In the genomic region with DNA sequence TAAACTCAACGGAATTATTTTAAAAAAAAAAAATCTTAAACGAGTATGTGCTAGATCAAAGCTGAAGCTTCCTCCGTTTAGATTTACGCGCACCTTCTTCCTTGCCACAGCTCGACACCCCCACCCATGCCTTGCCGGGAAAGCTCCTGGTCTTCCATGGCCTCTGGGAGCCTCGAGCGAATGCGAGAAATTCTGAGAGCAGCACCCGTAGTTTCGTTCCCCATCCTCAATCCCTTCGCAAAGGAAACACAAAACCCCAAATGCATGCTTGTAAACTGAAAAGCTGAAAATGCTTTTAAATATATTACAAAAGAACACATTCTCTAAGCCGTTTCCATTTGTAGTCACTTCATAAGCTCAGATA, we compare ENCODE assay signal across 12 cellular contexts. TPM values are rescaled to one million over a fixed set of nuclear protein-coding genes. Genes with fewer than 3 reads are reported as not detected.
DNase-seq lines count a peak whose midpoint lies in the region; ATAC-seq, FAIRE-seq and TF ChIP-seq lines count a peak whose summit lies in the region.
"Had no signal": no experiment of that assay in that cellular context is flagged by ENCODE, and none has a peak within 500 bp of the region (broad histone marks: within the 10 kb centered on the region; RNA-seq: fewer than 3 reads in every experiment).

No MANE protein-coding gene starts in this region.

- DNase-seq in left ventricle myocardium inferior (no peak), left cardiac atrium (no peak), mesenchymal stem cell (peak; percentile 32), tibial artery (no peak), HepG2 (ENCODE audit: low spot score) (no peak)
- DNase-seq in activated T-cell treated with anti-CD3 and anti-CD28 coated beads, Interleukin-2, amount 50 U/mL, for 24 hours: no peak
- DNase-seq: activated CD4-positive, alpha-beta T cell treated with anti-CD3 and anti-CD28 coated beads, Interleukin-2, amount 50 U/mL, for 1 hour; activated naive CD4-positive, alpha-beta T cell treated with anti-CD3 and anti-CD28 coated beads for 36 hours; NCI-H1417 treated with DMSO at 0.1 percent for 48 hours had no signal

- no TSS peak for BruUV-seq in HepG2 (replicated peaks; lab: Mats Ljungman, UMichigan)

- no peak overlapping the region for H3K4me3 Mint-ChIP-seq in activated T-cell treated with anti-CD3 and anti-CD28 coated beads, Interleukin-2, amount 50 U/mL, for 24 hours
- H3K4me3 Mint-ChIP-seq: natural killer cell treated with Interleukin-12 subunit alpha and Interleukin-12 subunit beta and Interleukin-15 and Interleukin-18, amount 100 ng/mL, for 72 hours had no signal

- no peak overlapping the region for H3K18ac ChIP-seq in mesenchymal stem cell (ENCODE audit: low read depth in 1 of 2, low read length in 2 of 2)

- H4K20me1 ChIP-seq in HepG2 (ENCODE audit: insufficient read depth, low read length): no peaks in the 10 kb centered on the region

- H3K27ac ChIP-seq in left ventricle myocardium inferior (replicated peaks) (no peak overlapping the region), duodenal mucosa (ENCODE audit: low read depth, low read length) (no peak overlapping the region), mesenchymal stem cell (ENCODE audit: low read length, poor library complexity, severe bottlenecking) (peak overlapping the region; percentile 95), tibial artery (peak overlapping the region in 1 of 2 donors; percentile 52), HepG2 (ENCODE audit: extremely low read length, insufficient read depth, low read length) (no peak overlapping the region)

- H3K4me3 ChIP-seq in left ventricle myocardium inferior (peak overlapping the region; percentile 59), duodenal mucosa (ENCODE audit: low read depth in 1 of 2, low read length in 2 of 2) (peak overlapping the region; percentile 42 to 52), mesenchymal stem cell (ENCODE audit: insufficient read depth in 1 of 2, low read depth in 1 of 2, low read length in 2 of 2) (peak overlapping the region; percentile 29 to 42), tibial artery (peak overlapping the region; percentile 39 to 46), HepG2 (replicated peaks in 1 of 3; ENCODE audit: insufficient read depth in 1 of 3, low read depth in 2 of 3, low read length in 3 of 3) (no peak overlapping the region)

- peak overlapping the region; percentile 48 for H2BK15ac ChIP-seq in mesenchymal stem cell (ENCODE audit: low read depth, poor library complexity, severe bottlenecking)

- H3K27ac Mint-ChIP-seq in activated T-cell treated with anti-CD3 and anti-CD28 coated beads, Interleukin-2, amount 50 U/mL, for 24 hours: no peak overlapping the region
- H3K27ac Mint-ChIP-seq: activated naive CD4-positive, alpha-beta T cell treated with anti-CD3 and anti-CD28 coated beads for 36 hours; natural killer cell treated with Interleukin-12 subunit alpha and Interleukin-12 subunit beta and Interleukin-15 and Interleukin-18, amount 100 ng/mL, for 72 hours had no signal

- H3K9me3 ChIP-seq in left ventricle myocardium inferior (replicated peaks) (no peaks in the 10 kb centered on the region), duodenal mucosa (ENCODE audit: control insufficient read depth in 1 of 2, low read length in 2 of 2) (no peaks in the 10 kb centered on the region), mesenchymal stem cell (ENCODE audit: control insufficient read depth, low read length) (peaks cover 3% of the 10 kb centered on the region), tibial artery (no peaks in the 10 kb centered on the region), HepG2 (ENCODE audit: low read length) (no peaks in the 10 kb centered on the region)

- TF ChIP-seq EP300 in HepG2 (IDR thresholded peaks at IDR 0.05; ENCODE audit: low read depth in 2 of 2, low read length in 2 of 2) (no peak), HepG2 (CRISPR knock-in tag; IDR thresholded peaks at IDR 0.05; ENCODE audit: borderline replicate concordance) (no peak)

- no peak overlapping the region for H3K4ac ChIP-seq in mesenchymal stem cell (ENCODE audit: low read depth in 1 of 2, low read length in 2 of 2)

- no peak for TF ChIP-seq POLR2A in HepG2 (IDR thresholded peaks at IDR 0.05; ENCODE audit: insufficient read depth in 1 of 2, low read depth in 2 of 2, low read length in 2 of 2)

- peaks cover 2% of the 10 kb centered on the region for H3K79me1 ChIP-seq in mesenchymal stem cell (replicated peaks; ENCODE audit: low read length, poor library complexity, severe bottlenecking)

- peaks cover 3% of the 10 kb centered on the region for H3K4me1 Mint-ChIP-seq in activated T-cell treated with anti-CD3 and anti-CD28 coated beads, Interleukin-2, amount 50 U/mL, for 24 hours (ENCODE audit: low read depth)

- H3K27me3 ChIP-seq in left ventricle myocardium inferior (ENCODE audit: low read depth) (peaks cover 87% of the 10 kb centered on the region), duodenal mucosa (ENCODE audit: control insufficient read depth in 1 of 2, insufficient read depth in 2 of 2, low read length in 2 of 2) (peaks cover 46 to 56% of the 10 kb centered on the region in 2 donors), mesenchymal stem cell (ENCODE audit: control insufficient read depth in 1 of 2, insufficient read depth in 1 of 2, low read length in 2 of 2) (peaks cover 0 to 49% of the 10 kb centered on the region in 2 experiments), tibial artery (peaks cover 0 to 37% of the 10 kb centered on the region in 2 donors), HepG2 (ENCODE audit: control insufficient read depth in 1 of 2, insufficient read depth in 2 of 2, low read length in 2 of 2) (peaks cover 0 to 15% of the 10 kb centered on the region in 2 experiments; a peak in 4 of 5 replicates)

- peak overlapping the region; percentile 62 for H3K4me2 ChIP-seq in mesenchymal stem cell (ENCODE audit: low read length, poor library complexity, severe bottlenecking)
- no peak overlapping the region for H3K4me2 ChIP-seq in HepG2 (ENCODE audit: low read depth, low read length)

- peaks cover 4% of the 10 kb centered on the region for H3K9me3 Mint-ChIP-seq in activated T-cell treated with anti-CD3 and anti-CD28 coated beads, Interleukin-2, amount 50 U/mL, for 24 hours
- H3K9me3 Mint-ChIP-seq: activated naive CD4-positive, alpha-beta T cell treated with anti-CD3 and anti-CD28 coated beads for 36 hours had no signal

- no peak overlapping the region for H3K23ac ChIP-seq in mesenchymal stem cell (ENCODE audit: low read length in 2 of 2)

- in situ Hi-C loops in HepG2 (cut with HindIII; ENCODE audit: extremely low pct_ligation_motif_present, low pct_unique_long_range_greater_than_20kb): no loop called here

- H2AFZ ChIP-seq in mesenchymal stem cell (ENCODE audit: low read depth, low read length) (no peak overlapping the region), HepG2 (ENCODE audit: low read length) (no peak overlapping the region)

- CTCF ChIA-PET in HepG2 (lab: Yijun Ruan, JAX; ENCODE audit: low intra/inter-chr PET ratio, low total read pairs): no interaction called here

- TF ChIP-seq CTCF in left ventricle myocardium inferior (IDR thresholded peaks at IDR 0.05; ENCODE audit: borderline replicate concordance): no peak
- no peak for TF ChIP-seq CTCF in tibial artery (IDR thresholded peaks at IDR 0.05)
- TF ChIP-seq CTCF in HepG2 (CRISPR knock-in tag; IDR thresholded peaks at IDR 0.05): no peak

- no peak for TF ChIP-seq RAD21 in HepG2 (CRISPR knock-in tag; IDR thresholded peaks at IDR 0.05)

- H3K36me3 Mint-ChIP-seq in activated T-cell treated with anti-CD3 and anti-CD28 coated beads, Interleukin-2, amount 50 U/mL, for 24 hours (ENCODE audit: low read depth): peaks cover 3% of the 10 kb centered on the region

- no peak overlapping the region for H2BK120ac ChIP-seq in mesenchymal stem cell (ENCODE audit: low read depth, low read length)

- FAIRE-seq in HepG2 (lab: Jason Lieb, UNC): no peak

- H2BK12ac ChIP-seq in mesenchymal stem cell (ENCODE audit: low read length in 2 of 2): no peak overlapping the region

- no peak overlapping the region for H4K91ac ChIP-seq in mesenchymal stem cell (ENCODE audit: low read length)

- no peak overlapping the region for H3K14ac ChIP-seq in mesenchymal stem cell (ENCODE audit: low read length in 2 of 2)

- no peaks in the 10 kb centered on the region for H3K79me2 ChIP-seq in HepG2 (ENCODE audit: insufficient read depth, low read length)

- H3K9ac ChIP-seq in duodenal mucosa (ENCODE audit: low read depth in 1 of 2, low read length in 2 of 2) (no peak overlapping the region), mesenchymal stem cell (ENCODE audit: low read length) (no peak overlapping the region), HepG2 (ENCODE audit: insufficient read depth, low read depth, low read length) (no peak overlapping the region)

- no peak overlapping the region for H4K8ac ChIP-seq in mesenchymal stem cell (ENCODE audit: low read length)

- H3K27me3 Mint-ChIP-seq in activated T-cell treated with anti-CD3 and anti-CD28 coated beads, Interleukin-2, amount 50 U/mL, for 24 hours: peaks cover 39% of the 10 kb centered on the region

- peaks cover 24% of the 10 kb centered on the region for H3K4me1 ChIP-seq in left ventricle myocardium inferior
- H3K4me1 ChIP-seq in duodenal mucosa (ENCODE audit: control insufficient read depth in 1 of 2, insufficient read depth in 2 of 2, low read length in 2 of 2): peaks cover 11 to 15% of the 10 kb centered on the region in 2 donors
- H3K4me1 ChIP-seq in mesenchymal stem cell (ENCODE audit: control insufficient read depth, insufficient read depth, low read depth, low read length): peaks cover 1% of the 10 kb centered on the region
- H3K4me1 ChIP-seq in tibial artery: peaks cover 0 to 19% (median 17%) of the 10 kb centered on the region in 4 donors
- H3K4me1 ChIP-seq in HepG2 (ENCODE audit: insufficient read depth, low read length): peaks cover 15% of the 10 kb centered on the region

- intact Hi-C loops in left ventricle myocardium inferior (cut with micrococcal nuclease): no loop called here
- intact Hi-C loops in left cardiac atrium (cut with DNase I): no loop called here
- intact Hi-C loops in tibial artery (cut with DNase I; ENCODE audit: low total_unique reads): no loop called here
- intact Hi-C loops in HepG2 (cut with micrococcal nuclease; ENCODE audit: unreplicated experiment): loop anchor here (10.0 kb wide), 1 partner anchor 64 kb away; a partner anchor contains a TSS

- ATAC-seq in left cardiac atrium: no peak
- no peak for ATAC-seq in HG02588 (IDR thresholded peaks at IDR 0.05; ENCODE audit: unreplicated experiment)
- ATAC-seq in HepG2: no peak
- ATAC-seq: natural killer cell treated with Interleukin-12 subunit alpha and Interleukin-12 subunit beta and Interleukin-15 and Interleukin-18, amount 100 ng/mL, for 72 hours had no signal

- H2BK5ac ChIP-seq in mesenchymal stem cell (ENCODE audit: low read depth, low read length, poor library complexity, severe bottlenecking): peak overlapping the region; percentile 69

- H2AK5ac ChIP-seq in mesenchymal stem cell (ENCODE audit: low read length, severe bottlenecking): no peak overlapping the region

- 3% methylated on average over 14 of the region's 14 CpGs for WGBS in mesenchymal stem cell
- WGBS in HepG2 (ENCODE audit: low lambda C conversion rate): 79% methylated on average over 14 of the region's 14 CpGs

- H3K36me3 ChIP-seq in left ventricle myocardium inferior: no peaks in the 10 kb centered on the region
- no peaks in the 10 kb centered on the region for H3K36me3 ChIP-seq in duodenal mucosa (ENCODE audit: control insufficient read depth in 1 of 2, insufficient read depth in 2 of 2, low read length in 2 of 2)
- H3K36me3 ChIP-seq in mesenchymal stem cell (ENCODE audit: control insufficient read depth in 1 of 2, insufficient read depth in 2 of 2, low read depth in 1 of 2, low read length in 2 of 2): peaks cover 0 to 5% of the 10 kb centered on the region in 2 experiments
- no peaks in the 10 kb centered on the region for H3K36me3 ChIP-seq in tibial artery
- H3K36me3 ChIP-seq in HepG2 (replicated peaks in 1 of 2; ENCODE audit: control insufficient read depth in 1 of 2, insufficient read depth in 2 of 2, low read length in 2 of 2): no peaks in the 10 kb centered on the region

- POLR2A ChIA-PET in HepG2 (lab: Yijun Ruan, JAX): no interaction called here

RNA-seq across cellular contexts. Expression of a gene that starts 1.6 kb away (rescaled TPM):
- total RNA-seq in left ventricle myocardium inferior (not detected), left cardiac atrium (1 to 10 TPM in 1 of 2 donors, under 1 TPM in 1; 0.86 to 1.0 TPM), HepG2 (2016; rRNA removed; fragmentation: Illumina TruSeq; extraction: Trizol) (0.21 and 0.38 TPM in 2 replicates)
- polyA plus RNA-seq in mesenchymal stem cell (2013, experiment 1 of 2): 1.5 TPM
- polyA plus RNA-seq in mesenchymal stem cell (2013, experiment 2 of 2): 1.4 TPM
- 0.09 TPM in 1 of 2 replicates, not detected in the other for total RNA-seq in HepG2 (2016; cell fraction: cytosol; rRNA removed; fragmentation: Illumina TruSeq; extraction: Trizol; ENCODE audit: low read depth)
- 0.15 and 0.28 TPM in 2 replicates for total RNA-seq in HepG2 (2016; cell fraction: insoluble cytoplasmic fraction; rRNA removed; fragmentation: Illumina TruSeq; extraction: Trizol)
- 0.07 and 0.12 TPM in 2 replicates for total RNA-seq in HepG2 (2016; cell fraction: membrane; rRNA removed; fragmentation: Illumina TruSeq; extraction: Trizol)
- 0.41 and 0.59 TPM in 2 replicates for total RNA-seq in HepG2 (2016; cell fraction: nucleus; rRNA removed; fragmentation: Illumina TruSeq; extraction: Trizol)
- 0.05 and 0.07 TPM in 2 replicates for polyA plus RNA-seq in HepG2 (2011; rRNA removed)
- 0.04 and 0.06 TPM in 2 replicates for polyA plus RNA-seq in HepG2 (2011; cell fraction: cytosol; rRNA removed)
- polyA plus RNA-seq in HepG2 (2011; cell fraction: nucleus; rRNA removed): 0.02 and 0.03 TPM in 2 replicates
- 0.03 and 0.11 TPM in 2 replicates for polyA plus RNA-seq in HepG2 (2012)
- polyA plus RNA-seq in HepG2 (2016; cell fraction: cytosol; fragmentation: Illumina TruSeq; extraction: Trizol; ENCODE audit: low read depth): 0.03 TPM in 1 of 2 replicates, not detected in the other
- polyA plus RNA-seq in HepG2 (2016; cell fraction: insoluble cytoplasmic fraction; fragmentation: Illumina TruSeq; extraction: Trizol; ENCODE audit: low read depth): 0.11 and 0.25 TPM in 2 replicates
- polyA plus RNA-seq in HepG2 (2016; cell fraction: membrane; fragmentation: Illumina TruSeq; extraction: Trizol; ENCODE audit: low read depth): 0.06 and 0.42 TPM in 2 replicates
- 0.23 and 0.33 TPM in 2 replicates for polyA plus RNA-seq in HepG2 (2016; cell fraction: nucleus; fragmentation: Illumina TruSeq; extraction: Trizol; ENCODE audit: insufficient read depth, low read depth)
- 0.06 TPM in 1 of 2 replicates, not detected in the other for polyA minus RNA-seq in HepG2 (2011; rRNA and poly(A)+ RNA removed; ENCODE audit: low replicate concordance)
- 0.26 TPM in 1 of 2 replicates, not detected in the other for polyA minus RNA-seq in HepG2 (2011; cell fraction: cytosol; rRNA and poly(A)+ RNA removed)
- polyA minus RNA-seq in HepG2 (2011; cell fraction: nucleus; rRNA and poly(A)+ RNA removed): 0.25 TPM in 1 of 2 replicates, not detected in the other
- total RNA-seq: activated naive CD4-positive, alpha-beta T cell treated with anti-CD3 and anti-CD28 coated beads for 36 hours; natural killer cell treated with Interleukin-12 subunit alpha and Interleukin-12 subunit beta and Interleukin-15 and Interleukin-18, amount 100 ng/mL, for 72 hours had no signal

Comparison
In these comparisons a context has a peak if more than half of its experiments do, and no peak if none do; other contexts are left out.
1. H3K4me3 ChIP-seq: peak in left ventricle myocardium inferior (single experiment), duodenal mucosa (2 of 2), mesenchymal stem cell (2 of 2) and tibial artery (2 of 2); none in HepG2 (0 of 3).